19 cellular contexts compared by ENCODE assay signal in genomic region chr2:151844217-151844896, GRCh38. TPM values are rescaled to one million over a fixed set of nuclear protein-coding genes. Genes with fewer than 3 reads are reported as not detected.
A peak's percentile ranks its signal among the peaks of the same experiment; 100 is the strongest.
DNase-seq lines count a peak whose midpoint lies in the region; ATAC-seq, FAIRE-seq and TF ChIP-seq lines count a peak whose summit lies in the region.
"Had no signal": no experiment of that assay in that cellular context is flagged by ENCODE, and none has a peak within 500 bp of the region (broad histone marks: within the 10 kb centered on the region; RNA-seq: fewer than 3 reads in every experiment).

No MANE protein-coding gene starts in this region.

- H3K27ac ChIP-seq in angular gyrus (ENCODE audit: low read depth, low read length) = peak overlapping the region; percentile 9
- H3K27ac ChIP-seq: neutrophil, sigmoid colon, vagina had no signal

- DNase-seq in NOMO-1 (lab: John Stamatoyannopoulos, UW; ENCODE audit: unreplicated experiment in 2 of 2) (peak; percentile 0 to 27), left ventricle myocardium superior (no peak), frontal cortex (ENCODE audit: low spot score in 2 of 2) (no peak), epidermal melanocyte (ENCODE audit: insufficient read length, low spot score) (no peak)
- DNase-seq: activated naive CD8-positive, alpha-beta T cell treated with anti-CD3 and anti-CD28 coated beads, Interleukin-2, amount 50 U/mL, for 24 hours; mucosa of descending colon; NCI-H1092 treated with DMSO at 0.1 percent for 48 hours; NCI-H2081 treated with DMSO at 0.1 percent for 48 hours; NCI-H524; PC-3; sigmoid colon; stimulated activated CD4-positive, alpha-beta T cell treated with anti-CD3 and anti-CD28 coated beads, Interleukin-1b, Interleukin-23, amount 100 ng/mL, for 48 hours; T-helper 9 cell had no signal

- FAIRE-seq in frontal cortex (lab: Jason Lieb, UNC) = no peak

- intact Hi-C loops in left ventricle myocardium superior (cut with micrococcal nuclease) = no loop called here

- no peaks in the 10 kb centered on the region for H3K9me3 Mint-ChIP-seq in stimulated activated memory B cell treated with anti-CD40 and anti-IgM and Interleukin-4, amounts not matched to agents 10 μg/mL and 1 μg/mL and 100 μg/mL, for 72 hours
- H3K9me3 Mint-ChIP-seq: activated naive CD8-positive, alpha-beta T cell treated with anti-CD3 and anti-CD28 coated beads, Interleukin-2, amount 50 U/mL, for 24 hours; activated T-helper 2 cell treated with anti-CD3 and anti-CD28 coated beads, Interferon-gamma antibody, Interleukin-2, Interleukin-4, amounts not matched to agents 10 μg/mL and 5 μg/mL and 100 μg/mL, durations not matched to agents 14 hours and 24 hours and 36 hours had no signal

- no peak overlapping the region for H3K4me3 Mint-ChIP-seq in stimulated activated memory B cell treated with anti-CD40 and anti-IgM and Interleukin-4, amounts not matched to agents 10 μg/mL and 1 μg/mL and 100 μg/mL, for 72 hours
- H3K4me3 Mint-ChIP-seq: activated naive CD8-positive, alpha-beta T cell treated with anti-CD3 and anti-CD28 coated beads, Interleukin-2, amount 50 U/mL, for 24 hours had no signal

- H3K4me1 Mint-ChIP-seq in stimulated activated memory B cell treated with anti-CD40 and anti-IgM and Interleukin-4, amounts not matched to agents 10 μg/mL and 1 μg/mL and 100 μg/mL, for 72 hours = peaks cover 38% of the 10 kb centered on the region
- H3K4me1 Mint-ChIP-seq: activated naive CD8-positive, alpha-beta T cell treated with anti-CD3 and anti-CD28 coated beads, Interleukin-2, amount 50 U/mL, for 24 hours had no signal

- ATAC-seq in left ventricle myocardium superior (peak; percentile 86), SK-N-SH treated with all-trans-retinoic acid at 6 μM for 48 hours (no peak)
- ATAC-seq in stimulated activated memory B cell treated with anti-CD40 and anti-IgM and Interleukin-4, amounts not matched to agents 10 μg/mL and 1 μg/mL and 100 μg/mL, for 72 hours = no peak
- ATAC-seq: activated naive CD8-positive, alpha-beta T cell treated with anti-CD3 and anti-CD28 coated beads, Interleukin-2, amount 50 U/mL, for 24 hours; mucosa of descending colon; PC-3 had no signal

- no peaks in the 10 kb centered on the region for H3K36me3 Mint-ChIP-seq in stimulated activated memory B cell treated with anti-CD40 and anti-IgM and Interleukin-4, amounts not matched to agents 10 μg/mL and 1 μg/mL and 100 μg/mL, for 72 hours

- H3K27ac Mint-ChIP-seq in stimulated activated memory B cell treated with anti-CD40 and anti-IgM and Interleukin-4, amounts not matched to agents 10 μg/mL and 1 μg/mL and 100 μg/mL, for 72 hours = peak overlapping the region; percentile 3
- H3K27ac Mint-ChIP-seq: activated naive CD8-positive, alpha-beta T cell treated with anti-CD3 and anti-CD28 coated beads, Interleukin-2, amount 50 U/mL, for 24 hours; activated T-helper 2 cell treated with anti-CD3 and anti-CD28 coated beads, Interferon-gamma antibody, Interleukin-2, Interleukin-4, amounts not matched to agents 10 μg/mL and 5 μg/mL and 100 μg/mL, durations not matched to agents 14 hours and 24 hours and 36 hours had no signal

- H3K27me3 Mint-ChIP-seq in stimulated activated memory B cell treated with anti-CD40 and anti-IgM and Interleukin-4, amounts not matched to agents 10 μg/mL and 1 μg/mL and 100 μg/mL, for 72 hours = no peaks in the 10 kb centered on the region
- H3K27me3 Mint-ChIP-seq: activated naive CD8-positive, alpha-beta T cell treated with anti-CD3 and anti-CD28 coated beads, Interleukin-2, amount 50 U/mL, for 24 hours had no signal

TF ChIP-seq in SK-N-SH treated with all-trans-retinoic acid at 6 μM for 48 hours, 23 proteins besides CTCF, POLR2A, EP300 and RAD21:
- TF ChIP-seq BACH2 (CRISPR knock-in tag; IDR thresholded peaks at IDR 0.05; ENCODE audit: borderline replicate concordance) = no peak
- TF ChIP-seq ZNF8 (CRISPR knock-in tag; IDR thresholded peaks at IDR 0.05) = no peak

RNA-seq across cellular contexts. Expression of gene ARL5A, which starts 16.1 kb away (rescaled TPM):
- 60.7 TPM for total RNA-seq in left ventricle myocardium superior
- total RNA-seq in frontal cortex = 64.8 TPM

Comparison
In these comparisons a context has a peak if more than half of its experiments do, and no peak if none do; other contexts are left out.
1. DNase-seq: peak in NOMO-1 (2 of 2); none in left ventricle myocardium superior (single experiment), frontal cortex (0 of 2) and epidermal melanocyte (single experiment).